Comparison of ENCODE assay signal across 1 cellular context in genomic region chr9:269255-269833, GRCh38. TPM values are rescaled to one million over a fixed set of nuclear protein-coding genes. Genes with fewer than 3 reads are reported as not detected.
"Had no signal": no experiment of that assay in that cellular context is flagged by ENCODE, and none has a peak within 500 bp of the region (broad histone marks: within the 10 kb centered on the region; RNA-seq: fewer than 3 reads in every experiment).

No MANE protein-coding gene starts in this region.

RNA-seq across cellular contexts. Expression of gene DOCK8, which starts 54.7 kb away (rescaled TPM):
- total RNA-seq: cardiac muscle cell had no signal
